Comparison of ENCODE assay signal across 1 cellular context in the genomic region with DNA sequence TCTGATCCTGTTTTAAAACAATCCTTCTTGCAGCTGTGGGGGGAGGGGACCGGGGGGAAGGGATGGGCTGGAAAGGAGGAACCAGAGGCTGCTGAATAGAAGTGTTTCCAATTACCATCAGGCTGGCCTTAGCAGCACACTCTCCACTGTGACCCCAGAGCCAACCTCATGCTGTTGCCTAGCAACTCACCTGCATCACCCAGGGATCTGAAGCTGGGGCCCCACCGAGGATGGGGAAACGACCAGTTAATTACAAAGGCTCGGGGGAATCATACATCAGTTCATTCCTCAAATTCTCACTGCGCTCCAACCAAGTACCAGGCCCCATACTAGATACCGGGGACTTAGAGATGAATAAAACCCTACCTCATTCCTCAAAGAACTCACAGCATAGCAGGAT.
TF ChIP-seq lines count a peak whose summit lies in the region.

No MANE protein-coding gene starts in this region.

TF ChIP-seq in K562, 482 proteins besides CTCF, POLR2A, EP300 and RAD21:
- peak; percentile 83 for TF ChIP-seq RFX1 (IDR thresholded peaks at IDR 0.05)
- no peak for TF ChIP-seq SMAD3 (CRISPR knock-in tag; conservative IDR thresholded peaks at IDR 0.05)
- no peak for TF ChIP-seq ZSCAN29 (IDR thresholded peaks at IDR 0.05)
